Comparison of ENCODE assay signal across 26 cellular contexts in the genomic region with DNA sequence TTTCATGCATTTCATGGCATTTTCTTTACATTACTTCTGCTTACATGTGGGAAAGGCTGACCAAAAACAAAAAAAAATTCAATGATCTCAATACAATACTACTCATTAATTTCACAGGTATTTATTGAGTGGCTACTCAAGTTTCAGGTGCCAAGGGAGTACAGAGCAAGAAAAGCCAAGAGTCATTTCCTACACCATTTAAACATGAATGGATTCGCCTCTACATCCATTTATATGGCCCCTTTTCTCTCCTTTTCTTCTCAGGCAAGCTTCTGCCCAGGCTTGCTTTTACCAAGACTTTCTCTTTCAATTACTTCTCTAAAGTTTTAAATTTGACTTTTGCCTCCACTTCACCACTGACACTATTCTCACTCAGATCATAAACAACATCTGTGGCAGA.
"Had no signal": no experiment of that assay in that cellular context is flagged by ENCODE, and none has a peak within 500 bp of the region (broad histone marks: within the 10 kb centered on the region; RNA-seq: fewer than 3 reads in every experiment).

No MANE protein-coding gene starts in this region.

- DNase-seq: left ventricle myocardium inferior; naive B cell; natural killer cell; nephron progenitor cell; occipital lobe; ovary; right lobe of liver; stimulated activated CD4-positive, alpha-beta T cell treated with anti-CD3 and anti-CD28 coated beads, Interleukin-1b, Interleukin-23, amount 100 ng/mL, for 48 hours; stimulated activated CD4-positive, alpha-beta T cell treated with anti-CD3 and anti-CD28 coated beads, Interleukin-2, amount 100 ng/mL, for 48 hours; stimulated activated CD4-positive, alpha-beta T cell treated with anti-CD3 and anti-CD28 coated beads, Interleukin-4, amount 100 ng/mL, for 4 hours; stimulated activated CD8-positive, alpha-beta memory T cell treated with anti-CD3 and anti-CD28 coated beads, Interleukin-4, amount 100 ng/mL, for 48 hours; stimulated activated naive CD4-positive, alpha-beta T cell treated with Interleukin-2 at 50 U/mL for 16 hours; stimulated activated naive CD8-positive, alpha-beta T cell treated with anti-CD3 and anti-CD28 coated beads, Interleukin-15, amount 100 ng/mL, for 72 hours; substantia nigra; thyroid gland; transverse colon; upper lobe of left lung had no signal

- H3K27ac Mint-ChIP-seq: mesothelial cell of epicardium; naive B cell; natural killer cell; nephron progenitor cell; neural progenitor cell; progenitor cell of endocrine pancreas; stimulated activated memory B cell treated with anti-CD40 and anti-IgM and Interleukin-4, amounts not matched to agents 10 μg/mL and 1 μg/mL and 100 μg/mL, for 72 hours; stimulated activated naive CD8-positive, alpha-beta T cell treated with anti-CD3 and anti-CD28 coated beads, Interleukin-15, amount 100 ng/mL, for 72 hours had no signal

- H3K4me3 Mint-ChIP-seq: mesothelial cell of epicardium; naive B cell; natural killer cell; nephron progenitor cell; neural progenitor cell; stimulated activated memory B cell treated with anti-CD40 and anti-IgM and Interleukin-4, amounts not matched to agents 10 μg/mL and 1 μg/mL and 100 μg/mL, for 72 hours; stimulated activated naive CD8-positive, alpha-beta T cell treated with anti-CD3 and anti-CD28 coated beads, Interleukin-15, amount 100 ng/mL, for 72 hours had no signal

- H3K36me3 Mint-ChIP-seq: mesothelial cell of epicardium; naive B cell; natural killer cell; neural progenitor cell; stimulated activated memory B cell treated with anti-CD40 and anti-IgM and Interleukin-4, amounts not matched to agents 10 μg/mL and 1 μg/mL and 100 μg/mL, for 72 hours had no signal

- H3K4me2 ChIP-seq: neural progenitor cell, smooth muscle cell had no signal

- H3K27me3 ChIP-seq: neural progenitor cell, neutrophil, ovary, right atrium auricular region, right lobe of liver, thyroid gland, transverse colon, upper lobe of left lung, vagina had no signal

- H3K36me3 ChIP-seq: left ventricle myocardium inferior, neural progenitor cell, neutrophil, ovary, right atrium auricular region, right lobe of liver, thyroid gland, transverse colon, upper lobe of left lung, vagina had no signal

- H3K9me3 ChIP-seq: left ventricle myocardium inferior, neutrophil, ovary, right atrium auricular region, right lobe of liver, thyroid gland, transverse colon, upper lobe of left lung, vagina had no signal

- H3K4me1 ChIP-seq: left ventricle myocardium inferior, neural progenitor cell, right atrium auricular region, right lobe of liver, thyroid gland, transverse colon, upper lobe of left lung, vagina had no signal

- H3K9ac ChIP-seq: neural progenitor cell had no signal

- H3K27ac ChIP-seq: left ventricle myocardium inferior, neural progenitor cell, neutrophil, ovary, right atrium auricular region, right lobe of liver, thyroid gland, transverse colon, upper lobe of left lung, vagina had no signal

- H3K27me3 Mint-ChIP-seq: naive B cell; progenitor cell of endocrine pancreas; stimulated activated memory B cell treated with anti-CD40 and anti-IgM and Interleukin-4, amounts not matched to agents 10 μg/mL and 1 μg/mL and 100 μg/mL, for 72 hours; stimulated activated naive CD8-positive, alpha-beta T cell treated with anti-CD3 and anti-CD28 coated beads, Interleukin-15, amount 100 ng/mL, for 72 hours had no signal

- H3K9me3 Mint-ChIP-seq: mesothelial cell of epicardium, nephron progenitor cell, neural progenitor cell had no signal

- H2AFZ ChIP-seq: neural progenitor cell had no signal

- ATAC-seq: natural killer cell; right lobe of liver; stimulated activated memory B cell treated with anti-CD40 and anti-IgM and Interleukin-4, amounts not matched to agents 10 μg/mL and 1 μg/mL and 100 μg/mL, for 72 hours; stimulated activated naive CD8-positive, alpha-beta T cell treated with anti-CD3 and anti-CD28 coated beads, Interleukin-15, amount 100 ng/mL, for 72 hours had no signal

- H3K4me3 ChIP-seq: left ventricle myocardium inferior, lung, neural progenitor cell, ovary, right atrium auricular region, right lobe of liver, smooth muscle cell, thyroid gland, transverse colon, upper lobe of left lung, vagina had no signal

- H3K4me1 Mint-ChIP-seq: mesothelial cell of epicardium; naive B cell; natural killer cell; nephron progenitor cell; neural progenitor cell; stimulated activated memory B cell treated with anti-CD40 and anti-IgM and Interleukin-4, amounts not matched to agents 10 μg/mL and 1 μg/mL and 100 μg/mL, for 72 hours; stimulated activated naive CD8-positive, alpha-beta T cell treated with anti-CD3 and anti-CD28 coated beads, Interleukin-15, amount 100 ng/mL, for 72 hours had no signal
